In genomic region chr2:119366649-119367471, GRCh38 we compare ENCODE assay signal across 8 cellular contexts. TPM values are rescaled to one million over a fixed set of nuclear protein-coding genes. Genes with fewer than 3 reads are reported as not detected.
A peak's percentile ranks its signal among the peaks of the same experiment; 100 is the strongest.
DNase-seq lines count a peak whose midpoint lies in the region; ATAC-seq and TF ChIP-seq lines count a peak whose summit lies in the region.

Gene C2orf76, minus strand, starts transcription at chr2:119366834. Its CDS starts 26,875 bp downstream, at chr2:119339959.
Gene DBI, plus strand, starts transcription at chr2:119366977. Its CDS starts 75 bp downstream, at chr2:119367052.

- H3K27ac ChIP-seq in left ventricle myocardium inferior (replicated peaks) (peak within 1 kb of the TSS; percentile 90), prostate gland (peak within 1 kb of the TSS; percentile 92 to 94), urinary bladder (ENCODE audit: low read depth) (peak within 1 kb of the TSS; percentile 75)

- no peaks in the 10 kb centered on the region for H3K27me3 Mint-ChIP-seq in T-helper 1 cell treated with Interleukin-12 subunit alpha and Interleukin-12 subunit beta and Interleukin-4 antibody, amounts not matched to agents 30 μg/mL and 1 μg/mL, for 36 hours (ENCODE audit: low read depth)

- H3K36me3 ChIP-seq in left ventricle myocardium inferior (peaks cover 40% of the 10 kb centered on the region), prostate gland (peaks cover 0 to 10% of the 10 kb centered on the region in 2 donors), urinary bladder (ENCODE audit: insufficient read depth) (peaks cover under 1% of the 10 kb centered on the region)

- H3K9me3 ChIP-seq in left ventricle myocardium inferior (replicated peaks) (no peaks in the 10 kb centered on the region), prostate gland (no peaks in the 10 kb centered on the region)

- TF ChIP-seq CTCF in GM13976 (IDR thresholded peaks at IDR 0.05; ENCODE audit: borderline replicate concordance, control extremely low read depth, extremely low read depth, insufficient read depth, missing control alignments): no peak
- no peak for TF ChIP-seq CTCF in left ventricle myocardium inferior (IDR thresholded peaks at IDR 0.05; ENCODE audit: borderline replicate concordance)
- TF ChIP-seq CTCF in prostate gland (IDR thresholded peaks at IDR 0.05): peak in 1 of 4 experiments; percentile 4

- H3K27ac Mint-ChIP-seq in T-helper 1 cell treated with Interleukin-12 subunit alpha and Interleukin-12 subunit beta and Interleukin-4 antibody, amounts not matched to agents 30 μg/mL and 1 μg/mL, for 36 hours: peak within 1 kb of the TSS; percentile 98

- H3K4me3 ChIP-seq in left ventricle myocardium inferior (peak within 1 kb of the TSS; percentile 86), prostate gland (peak within 1 kb of the TSS; percentile 55 to 72), urinary bladder (ENCODE audit: low read depth, low read length) (peak within 1 kb of the TSS; percentile 77)

- H3K4me1 ChIP-seq in left ventricle myocardium inferior (peaks cover 78% of the 10 kb centered on the region), prostate gland (replicated peaks) (peaks cover 9% of the 10 kb centered on the region), urinary bladder (ENCODE audit: insufficient read depth) (peaks cover 2% of the 10 kb centered on the region)

- in situ Hi-C loops in GM13976 (cut with MboI; ENCODE audit: low sequenced_read_pairs, unreplicated experiment): no loop called here

- H3K9me3 Mint-ChIP-seq in T-helper 1 cell treated with Interleukin-12 subunit alpha and Interleukin-12 subunit beta and Interleukin-4 antibody, amounts not matched to agents 30 μg/mL and 1 μg/mL, for 36 hours: no peaks in the 10 kb centered on the region

- peaks cover 37% of the 10 kb centered on the region for H3K4me1 Mint-ChIP-seq in T-helper 1 cell treated with Interleukin-12 subunit alpha and Interleukin-12 subunit beta and Interleukin-4 antibody, amounts not matched to agents 30 μg/mL and 1 μg/mL, for 36 hours (ENCODE audit: low read depth)

- peak; percentile 94 for ATAC-seq in HG02870 (IDR thresholded peaks at IDR 0.05; ENCODE audit: unreplicated experiment)

- DNase-seq in GM13976 (ENCODE audit: low spot score) (peak; percentile 98), NCI-H146 treated with DMSO at 0.1 percent for 48 hours (lab: John Stamatoyannopoulos, UW; ENCODE audit: unreplicated experiment) (peak; percentile 95), amygdala (lab: John Stamatoyannopoulos, UW) (peak; percentile 70 to 98 (median 94)), left ventricle myocardium inferior (peak; percentile 95), prostate gland (ENCODE audit: low spot score) (peak; percentile 99)

- TF ChIP-seq POLR2A in prostate gland (IDR thresholded peaks at IDR 0.05): peak; percentile 93

- peak within 1 kb of the TSS; percentile 99 for H3K4me3 Mint-ChIP-seq in T-helper 1 cell treated with Interleukin-12 subunit alpha and Interleukin-12 subunit beta and Interleukin-4 antibody, amounts not matched to agents 30 μg/mL and 1 μg/mL, for 36 hours

- peaks cover 34% of the 10 kb centered on the region for H3K36me3 Mint-ChIP-seq in T-helper 1 cell treated with Interleukin-12 subunit alpha and Interleukin-12 subunit beta and Interleukin-4 antibody, amounts not matched to agents 30 μg/mL and 1 μg/mL, for 36 hours (ENCODE audit: low read depth)

- WGBS in prostate gland: under 1% methylated on average over 65 of the region's 65 CpGs
- under 1% methylated on average over 65 of the region's 65 CpGs for WGBS in urinary bladder

- intact Hi-C loops in left ventricle myocardium inferior (cut with micrococcal nuclease): no loop called here
- intact Hi-C loops in prostate gland (cut with DNase I): no loop called here

- H3K27me3 ChIP-seq in left ventricle myocardium inferior (ENCODE audit: low read depth) (no peaks in the 10 kb centered on the region), prostate gland (replicated peaks; ENCODE audit: insufficient read depth) (no peaks in the 10 kb centered on the region)

RNA-seq across cellular contexts. Expression of gene C2orf76, which starts in this region (rescaled TPM):
- total RNA-seq in left ventricle myocardium inferior (7.3 TPM), prostate gland (10 to 100 TPM; 15.8 to 16.2 TPM), urinary bladder (25.3 TPM)
- 20.2 TPM for polyA plus RNA-seq in urinary bladder

RNA-seq across cellular contexts. Expression of gene DBI, which starts in this region (rescaled TPM):
- total RNA-seq in left ventricle myocardium inferior (303 TPM), prostate gland (100 to 1,000 TPM; 145 to 324 TPM), urinary bladder (65.6 TPM)
- polyA plus RNA-seq in urinary bladder: 203 TPM

Comparison
In these comparisons a context has a peak if more than half of its experiments do, and no peak if none do; other contexts are left out.
1. Peak in every context shown above with its lines: DNase-seq, ATAC-seq, H3K4me3 ChIP-seq and H3K27ac ChIP-seq.